Comparison of ENCODE assay signal across 14 cellular contexts in the genomic region with DNA sequence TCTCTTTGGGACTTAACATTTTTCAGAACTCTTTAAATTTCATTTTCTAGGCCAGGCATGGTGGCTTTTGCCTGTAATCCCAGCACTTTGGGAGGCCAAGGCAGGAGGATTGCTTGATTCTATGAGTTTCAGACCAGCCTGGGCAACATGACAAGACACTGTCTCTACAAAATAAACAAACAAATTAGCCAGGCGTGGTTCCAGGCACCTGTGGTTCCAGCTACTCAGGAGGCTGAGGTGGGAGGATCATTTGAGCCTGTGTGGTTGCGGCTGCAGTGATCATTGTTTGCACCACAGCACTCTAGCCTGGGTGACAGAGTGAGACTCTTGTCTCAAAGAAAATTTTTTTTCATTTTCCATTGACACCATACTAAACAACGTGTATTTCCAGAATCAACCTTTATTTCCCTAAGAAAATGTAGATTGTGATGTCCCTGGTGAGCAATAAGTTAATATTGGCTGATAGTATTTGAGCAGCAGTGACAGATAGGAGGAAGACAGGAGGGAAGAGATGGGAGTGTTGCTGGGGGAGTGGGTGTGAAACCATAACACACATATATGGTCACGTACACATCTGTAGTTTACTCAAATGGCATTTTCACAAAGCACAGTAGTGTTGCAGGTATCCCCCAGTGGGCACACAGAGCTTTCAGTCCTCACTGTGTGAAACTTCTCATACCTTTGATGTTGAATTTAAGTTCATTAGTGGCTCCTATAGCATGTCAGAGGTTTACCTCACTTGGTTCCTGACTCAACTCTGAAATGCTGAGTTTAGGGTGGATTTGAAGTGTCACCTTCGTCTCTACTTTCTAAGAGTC.
DNase-seq lines count a peak whose midpoint lies in the region; ATAC-seq, FAIRE-seq and TF ChIP-seq lines count a peak whose summit lies in the region.
"Had no signal": no experiment of that assay in that cellular context is flagged by ENCODE, and none has a peak within 500 bp of the region (broad histone marks: within the 10 kb centered on the region; RNA-seq: fewer than 3 reads in every experiment).

No MANE protein-coding gene starts in this region.

- H3K36me3 Mint-ChIP-seq in activated CD8-positive, alpha-beta T cell treated with anti-CD3 and anti-CD28 coated beads, Interleukin-2, amount 10 ng/mL, durations not matched to agents 7 days and 5 days (ENCODE audit: low read depth) = no peaks in the 10 kb centered on the region

- peak; percentile 93 for ATAC-seq in GM18508 (IDR thresholded peaks at IDR 0.05; ENCODE audit: insufficient read depth, unreplicated experiment)
- ATAC-seq in GM19467 (IDR thresholded peaks at IDR 0.05; ENCODE audit: unreplicated experiment) = peak; percentile 89
- ATAC-seq in HG03025 (IDR thresholded peaks at IDR 0.05; ENCODE audit: low FRiP score, unreplicated experiment) = peak; percentile 86
- peak; percentile 47 for ATAC-seq in activated CD8-positive, alpha-beta T cell treated with anti-CD3 and anti-CD28 coated beads, Interleukin-2, amount 10 ng/mL, durations not matched to agents 7 days and 5 days
- ATAC-seq: HCT116 had no signal

- H3K9me3 Mint-ChIP-seq in activated CD8-positive, alpha-beta T cell treated with anti-CD3 and anti-CD28 coated beads, Interleukin-2, amount 10 ng/mL, durations not matched to agents 7 days and 5 days (ENCODE audit: insufficient read depth) = no peaks in the 10 kb centered on the region
- H3K9me3 Mint-ChIP-seq: type B pancreatic cell had no signal

- FAIRE-seq in kidney (lab: Jason Lieb, UNC) = no peak

- CTCF ChIA-PET in activated CD8-positive, alpha-beta T cell treated with anti-CD3 and anti-CD28 coated beads, Interleukin-2, amount 10 ng/mL, durations not matched to agents 7 days and 5 days (lab: Charles Lee) = no interaction called here

- H3K36me3 ChIP-seq in stomach (no peaks in the 10 kb centered on the region), tibial artery (no peaks in the 10 kb centered on the region), kidney (ENCODE audit: control insufficient read depth in 1 of 2, insufficient read depth in 2 of 2, low read length in 2 of 2) (no peaks in the 10 kb centered on the region)

- no peak overlapping the region for H3K4me3 ChIP-seq in stomach
- H3K4me3 ChIP-seq in tibial artery = no peak overlapping the region
- H3K4me3 ChIP-seq in kidney (ENCODE audit: low read length in 2 of 2) = no peak overlapping the region
- H3K4me3 ChIP-seq: coronary artery had no signal

- H3K4me3 Mint-ChIP-seq in activated CD8-positive, alpha-beta T cell treated with anti-CD3 and anti-CD28 coated beads, Interleukin-2, amount 10 ng/mL, durations not matched to agents 7 days and 5 days = no peak overlapping the region
- H3K4me3 Mint-ChIP-seq: type B pancreatic cell had no signal

- POLR2A ChIA-PET in activated CD8-positive, alpha-beta T cell treated with anti-CD3 and anti-CD28 coated beads, Interleukin-2, amount 10 ng/mL, durations not matched to agents 7 days and 5 days (lab: Charles Lee) = no interaction called here

- no peak overlapping the region for H3K27ac ChIP-seq in stomach
- no peak overlapping the region for H3K27ac ChIP-seq in tibial artery
- H3K27ac ChIP-seq in kidney (ENCODE audit: low read depth in 2 of 2, low read length in 2 of 2) = no peak overlapping the region
- H3K27ac ChIP-seq: coronary artery had no signal

- no peak overlapping the region for H3K27ac Mint-ChIP-seq in activated CD8-positive, alpha-beta T cell treated with anti-CD3 and anti-CD28 coated beads, Interleukin-2, amount 10 ng/mL, durations not matched to agents 7 days and 5 days
- H3K27ac Mint-ChIP-seq: type B pancreatic cell had no signal

- H3K27me3 ChIP-seq in stomach = no peaks in the 10 kb centered on the region
- no peaks in the 10 kb centered on the region for H3K27me3 ChIP-seq in tibial artery

- TF ChIP-seq POLR2A in stomach (IDR thresholded peaks at IDR 0.05) = no peak

- peaks cover 13% of the 10 kb centered on the region for H3K4me1 Mint-ChIP-seq in activated CD8-positive, alpha-beta T cell treated with anti-CD3 and anti-CD28 coated beads, Interleukin-2, amount 10 ng/mL, durations not matched to agents 7 days and 5 days (ENCODE audit: low read depth)

- TF ChIP-seq CTCF in stomach (IDR thresholded peaks at IDR 0.05) (no peak), tibial artery (IDR thresholded peaks at IDR 0.05) (no peak), kidney (IDR thresholded peaks at IDR 0.05; ENCODE audit: borderline replicate concordance, extremely low read depth, insufficient read depth) (no peak)

- TF ChIP-seq EP300 in stomach (IDR thresholded peaks at IDR 0.05) = no peak

- H3K4me1 ChIP-seq in stomach (peaks cover 6 to 16% (median 11%) of the 10 kb centered on the region in 4 donors), tibial artery (peaks cover 0 to 6% (median 0%) of the 10 kb centered on the region in 4 donors), kidney (ENCODE audit: control insufficient read depth in 1 of 2, insufficient read depth in 1 of 2, low read depth in 1 of 2, low read length in 2 of 2) (peaks cover 3 to 6% of the 10 kb centered on the region in 2 donors)

- 82 to 90% (median 88%) methylated on average over 5 of the region's 5 CpGs for WGBS in stomach, 5 donors

- H3K9me3 ChIP-seq in stomach (no peaks in the 10 kb centered on the region), tibial artery (no peaks in the 10 kb centered on the region), kidney (ENCODE audit: control insufficient read depth in 1 of 2, low read length in 2 of 2) (no peaks in the 10 kb centered on the region)

- intact Hi-C loops in stomach (cut with DNase I; ENCODE audit: low total_unique reads) = no loop called here
- intact Hi-C loops in tibial artery (cut with DNase I; ENCODE audit: low total_unique reads) = no loop called here
- intact Hi-C loops in kidney (cut with DNase I) = no loop called here

- H3K27me3 Mint-ChIP-seq in activated CD8-positive, alpha-beta T cell treated with anti-CD3 and anti-CD28 coated beads, Interleukin-2, amount 10 ng/mL, durations not matched to agents 7 days and 5 days (ENCODE audit: low read depth) = peaks cover 2% of the 10 kb centered on the region
- H3K27me3 Mint-ChIP-seq: type B pancreatic cell had no signal

- no peak overlapping the region for H3K9ac ChIP-seq in kidney (ENCODE audit: low read length in 2 of 2)

- DNase-seq in activated CD8-positive, alpha-beta T cell treated with anti-CD3 and anti-CD28 coated beads, Interleukin-2, amount 10 ng/mL, durations not matched to agents 7 days and 5 days = no peak
- DNase-seq in HuH-7.5 (ENCODE audit: low spot score) = no peak
- DNase-seq in stomach = no peak
- no peak for DNase-seq in tibial artery
- no peak for DNase-seq in kidney
- DNase-seq: activated T-cell treated with anti-CD3 and anti-CD28 coated beads, Interleukin-2, amount 50 U/mL, for 48 hours; COR-L47; glutamatergic neuron had no signal
